ENCODE assay signal across 25 cellular contexts in genomic region chr12:108441549-108441948, GRCh38.
"Had no signal": no experiment of that assay in that cellular context is flagged by ENCODE, and none has a peak within 500 bp of the region (broad histone marks: within the 10 kb centered on the region; RNA-seq: fewer than 3 reads in every experiment).

No MANE protein-coding gene starts in this region.

- H3K36me3 ChIP-seq: adrenal gland, gastroesophageal sphincter, left lung, lower lobe of right lung, tibial nerve had no signal

- H3K4me1 Mint-ChIP-seq: activated naive CD8-positive, alpha-beta T cell treated with anti-CD3 and anti-CD28 coated beads for 36 hours had no signal

- H3K27me3 ChIP-seq: adrenal gland, body of pancreas, gastroesophageal sphincter, left lung, tibial nerve had no signal

- H3K27ac ChIP-seq: adrenal gland, body of pancreas, gastroesophageal sphincter, hepatocyte, left lung, lower lobe of right lung, tibial nerve had no signal

- H3K36me3 Mint-ChIP-seq: activated naive CD8-positive, alpha-beta T cell treated with anti-CD3 and anti-CD28 coated beads for 36 hours; natural killer cell had no signal

- H3K79me2 ChIP-seq: hepatocyte had no signal

- H3K4me1 ChIP-seq: adrenal gland, body of pancreas, gastroesophageal sphincter had no signal

- H2AFZ ChIP-seq: hepatocyte had no signal

- H3K4me3 Mint-ChIP-seq: activated naive CD4-positive, alpha-beta T cell treated with anti-CD3 and anti-CD28 coated beads for 36 hours; activated naive CD8-positive, alpha-beta T cell treated with anti-CD3 and anti-CD28 coated beads for 36 hours; activated T-helper 1 cell treated with anti-CD3 and anti-CD28 coated beads, Interleukin-12 subunit alpha, Interleukin-12 subunit beta, Interleukin-2, Interleukin-4 antibody, amounts not matched to agents 30 ng/mL and 10 ng/mL and 1 ng/mL, durations not matched to agents 14 hours and 24 hours and 36 hours; natural killer cell had no signal

- DNase-seq: activated CD4-positive, alpha-beta T cell treated with anti-CD3 and anti-CD28 coated beads for 48 hours; activated CD4-positive, alpha-beta T cell treated with anti-CD3 and anti-CD28 coated beads, Interleukin-2, amount 50 U/mL, for 48 hours; activated CD4-positive, CD25-positive, alpha-beta regulatory T cell; activated CD8-positive, alpha-beta memory T cell treated with anti-CD3 and anti-CD28 coated beads for 24 hours; activated effector memory CD4-positive, alpha-beta T cell treated with anti-CD3 and anti-CD28 coated beads, Interleukin-2, amount 50 U/mL, for 16 hours; activated naive CD4-positive, alpha-beta T cell treated with anti-CD3 and anti-CD28 coated beads for 36 hours; activated naive CD8-positive, alpha-beta T cell treated with anti-CD3 and anti-CD28 coated beads for 36 hours; aorta; body of pancreas; effector memory CD4-positive, alpha-beta T cell; kidney glomerular epithelial cell; left lung; lower lobe of right lung; mesenchymal stem cell; natural killer cell; posterior cingulate gyrus; right cardiac atrium; stimulated activated CD4-positive, alpha-beta T cell treated with anti-CD3 and anti-CD28 coated beads, Interleukin-15, amount 100 ng/mL, for 24 hours; stimulated activated naive CD4-positive, alpha-beta T cell; T-helper 2 cell had no signal

- H3K27ac Mint-ChIP-seq: activated naive CD4-positive, alpha-beta T cell treated with anti-CD3 and anti-CD28 coated beads for 36 hours; activated naive CD8-positive, alpha-beta T cell treated with anti-CD3 and anti-CD28 coated beads for 36 hours; activated T-helper 1 cell treated with anti-CD3 and anti-CD28 coated beads, Interleukin-12 subunit alpha, Interleukin-12 subunit beta, Interleukin-2, Interleukin-4 antibody, amounts not matched to agents 30 ng/mL and 10 ng/mL and 1 ng/mL, durations not matched to agents 14 hours and 24 hours and 36 hours; natural killer cell had no signal

- ATAC-seq: body of pancreas, gastroesophageal sphincter, left lung, lower lobe of right lung, natural killer cell had no signal

- H3K9me3 Mint-ChIP-seq: activated naive CD4-positive, alpha-beta T cell treated with anti-CD3 and anti-CD28 coated beads for 36 hours; activated naive CD8-positive, alpha-beta T cell treated with anti-CD3 and anti-CD28 coated beads for 36 hours; activated T-helper 1 cell treated with anti-CD3 and anti-CD28 coated beads, Interleukin-12 subunit alpha, Interleukin-12 subunit beta, Interleukin-2, Interleukin-4 antibody, amounts not matched to agents 30 ng/mL and 10 ng/mL and 1 ng/mL, durations not matched to agents 14 hours and 24 hours and 36 hours; natural killer cell had no signal

- H3K9me3 ChIP-seq: adrenal gland, body of pancreas, gastroesophageal sphincter, left lung, lower lobe of right lung, tibial nerve had no signal

- H3K4me2 ChIP-seq: hepatocyte had no signal

- H3K4me3 ChIP-seq: adrenal gland, body of pancreas, gastroesophageal sphincter, hepatocyte, left lung, lower lobe of right lung, tibial nerve had no signal
